8 cellular contexts compared by ENCODE assay signal in the genomic region with DNA sequence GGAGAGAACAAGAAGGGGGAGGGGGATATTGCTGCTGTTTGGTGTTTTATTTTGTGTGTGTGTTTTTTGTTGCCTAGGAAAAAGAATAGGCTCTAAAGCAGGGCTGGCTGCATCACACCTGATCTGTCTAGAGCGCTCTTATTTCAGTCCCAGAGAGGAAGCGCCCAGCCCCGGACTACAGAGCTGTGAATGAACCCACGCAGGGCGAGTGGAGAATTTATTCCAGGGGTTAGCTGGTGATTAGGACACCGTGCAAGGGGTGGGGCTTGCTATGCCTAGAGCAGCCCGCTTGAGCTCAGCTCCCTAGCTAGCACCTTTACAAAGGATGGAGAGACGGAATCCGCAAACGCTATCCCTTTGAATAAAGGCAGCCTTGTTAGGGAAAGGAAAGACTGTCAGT. TPM values are rescaled to one million over a fixed set of nuclear protein-coding genes. Genes with fewer than 3 reads are reported as not detected.
DNase-seq lines count a peak whose midpoint lies in the region; ATAC-seq lines count a peak whose summit lies in the region.

No MANE protein-coding gene starts in this region.

- DNase-seq in DMS53 treated with DMSO at 0.1 percent for 48 hours (lab: John Stamatoyannopoulos, UW; ENCODE audit: unreplicated experiment) (peak; percentile 78), NCI-H1105 treated with DMSO at 0.1 percent for 48 hours (lab: John Stamatoyannopoulos, UW) (peak; percentile 65), anterior cingulate cortex (lab: John Stamatoyannopoulos, UW) (peak in 54 of 58 donors; percentile 12 to 81 (median 61)), right cardiac atrium (peak; percentile 67 to 88 (median 74)), posterior vena cava (ENCODE audit: low spot score) (peak; percentile 83), MV-4-11 (lab: John Stamatoyannopoulos, UW) (no peak), NK-92 (lab: John Stamatoyannopoulos, UW; ENCODE audit: unreplicated experiment) (no peak)

- peak overlapping the region; percentile 49 for H3K4me3 ChIP-seq in right cardiac atrium (ENCODE audit: low read length)

- H3K4me1 ChIP-seq in right cardiac atrium (ENCODE audit: control insufficient read depth, insufficient read depth, low read length) = peaks cover 3% of the 10 kb centered on the region

- intact Hi-C loops in right cardiac atrium (cut with DNase I) = no loop called here
- intact Hi-C loops in posterior vena cava (cut with DNase I) = no loop called here

- WGBS in right cardiac atrium = 2% methylated on average over 10 of the region's 10 CpGs

- no peaks in the 10 kb centered on the region for H3K27me3 ChIP-seq in right cardiac atrium (ENCODE audit: control insufficient read depth, insufficient read depth)

- H3K27ac ChIP-seq in right cardiac atrium (ENCODE audit: low read length) = peak overlapping the region; percentile 38

- H3K9me3 ChIP-seq in right cardiac atrium (ENCODE audit: control insufficient read depth, low read length) = no peaks in the 10 kb centered on the region

- ATAC-seq in right cardiac atrium = peak; percentile 88 to 93
- no peak for ATAC-seq in GM19324 (IDR thresholded peaks at IDR 0.05; ENCODE audit: low FRiP score, unreplicated experiment)

RNA-seq across cellular contexts. Expression of a gene that starts 0.6 kb away (rescaled TPM):
- 1 to 10 TPM; 3.2 to 6.8 (median 5.9) TPM for total RNA-seq in right cardiac atrium
- 3.4 TPM for polyA plus RNA-seq in right cardiac atrium
- 10 to 100 TPM in 1 of 2 donors, 1 to 10 TPM in 1; 7.3 to 18.7 TPM for total RNA-seq in posterior vena cava

Comparison
In these comparisons a context has a peak if more than half of its experiments do, and no peak if none do; other contexts are left out.
1. DNase-seq: peak in DMS53 treated with DMSO at 0.1 percent for 48 hours (single experiment), NCI-H1105 treated with DMSO at 0.1 percent for 48 hours (single experiment), anterior cingulate cortex (54 of 58), right cardiac atrium (3 of 3) and posterior vena cava (single experiment); none in MV-4-11 (single experiment) and NK-92 (single experiment).